In genomic region chr18:9047715-9048114, GRCh38 we compare ENCODE assay signal across 14 cellular contexts. TPM values are rescaled to one million over a fixed set of nuclear protein-coding genes. Genes with fewer than 3 reads are reported as not detected.
DNase-seq lines count a peak whose midpoint lies in the region; ATAC-seq, FAIRE-seq and TF ChIP-seq lines count a peak whose summit lies in the region.
"Had no signal": no experiment of that assay in that cellular context is flagged by ENCODE, and none has a peak within 500 bp of the region (broad histone marks: within the 10 kb centered on the region; RNA-seq: fewer than 3 reads in every experiment).

No MANE protein-coding gene starts in this region.

- intact Hi-C loops in K562 (cut with micrococcal nuclease) (no loop called here), psoas muscle (cut with DNase I) (no loop called here)

- ATAC-seq in K562 (no peak), psoas muscle (no peak), HG03045 (IDR thresholded peaks at IDR 0.05; ENCODE audit: unreplicated experiment) (no peak)

- H3K4me3 ChIP-seq in OCI-LY1 (ENCODE audit: low read depth, low read length, poor library complexity, severe bottlenecking) (no peak overlapping the region), K562 (no peak overlapping the region), psoas muscle (no peak overlapping the region)
- H3K4me3 ChIP-seq: BLaER1 had no signal

- H3K9ac ChIP-seq in OCI-LY1 (ENCODE audit: low read length) (no peak overlapping the region), K562 (ENCODE audit: insufficient read depth in 1 of 2, low read depth in 2 of 2, low read length in 2 of 2) (no peak overlapping the region)
- H3K9ac ChIP-seq: BLaER1 had no signal

- no peaks in the 10 kb centered on the region for H3F3A ChIP-seq in OCI-LY1 (ENCODE audit: insufficient read depth, low read length)

- H3K36me3 ChIP-seq in OCI-LY1 (ENCODE audit: insufficient read depth, low read length) (no peaks in the 10 kb centered on the region), K562 (ENCODE audit: control insufficient read depth, insufficient read depth, low read length) (no peaks in the 10 kb centered on the region), psoas muscle (ENCODE audit: insufficient read depth in 1 of 2, low read depth in 1 of 2) (no peaks in the 10 kb centered on the region)
- H3K36me3 ChIP-seq: BLaER1 had no signal

- no peak overlapping the region for H3K27ac ChIP-seq in OCI-LY1 (ENCODE audit: low read depth, low read length, poor library complexity, severe bottlenecking)
- H3K27ac ChIP-seq in K562 (ENCODE audit: extremely low read depth, low read depth, low read length): no peak overlapping the region
- no peak overlapping the region for H3K27ac ChIP-seq in psoas muscle
- H3K27ac ChIP-seq: BLaER1 had no signal

- H3K27me3 ChIP-seq in OCI-LY1 (ENCODE audit: insufficient read depth, low read length) (no peaks in the 10 kb centered on the region), K562 (ENCODE audit: control insufficient read depth in 2 of 2, insufficient read depth in 2 of 2, low read length in 2 of 2) (no peaks in the 10 kb centered on the region), psoas muscle (ENCODE audit: insufficient read depth in 3 of 3, low read length in 2 of 3) (no peaks in the 10 kb centered on the region)
- H3K27me3 ChIP-seq: BLaER1 had no signal

- TF ChIP-seq CTCF in OCI-LY1 (IDR thresholded peaks at IDR 0.05; ENCODE audit: low read length) (peak; percentile 35; the same call in 1 of the 2 replicates), K562 (IDR thresholded peaks at IDR 0.05 in 2 of 3, conservative IDR thresholded peaks at IDR 0.05 in 1 of 3; ENCODE audit: insufficient read depth in 2 of 3, low read depth in 1 of 3, low read length in 3 of 3) (no peak), psoas muscle (IDR thresholded peaks at IDR 0.05) (no peak)

- no peaks in the 10 kb centered on the region for H3K9me1 ChIP-seq in K562 (ENCODE audit: control insufficient read depth, insufficient read depth, low read length)

- no peaks in the 10 kb centered on the region for H3K79me2 ChIP-seq in OCI-LY1 (ENCODE audit: insufficient read depth, low read length)
- no peaks in the 10 kb centered on the region for H3K79me2 ChIP-seq in K562 (ENCODE audit: control insufficient read depth, insufficient read depth, low read length)

- BruUV-seq in K562 (replicated peaks; lab: Mats Ljungman, UMichigan): no TSS peak

- TF ChIP-seq POLR2A in K562 (conservative IDR thresholded peaks at IDR 0.05): no peak

- 68% methylated on average over 7 of the region's 7 CpGs for WGBS in K562 (ENCODE audit: insufficient coverage, low coverage, missing lambda C conversion rate)
- 75 to 88% (median 80%) methylated on average over 7 of the region's 7 CpGs for WGBS in psoas muscle, 3 donors

- H3K4me2 ChIP-seq in OCI-LY1 (ENCODE audit: low read length) (no peak overlapping the region), K562 (ENCODE audit: insufficient read depth, low read length) (no peak overlapping the region)
- H3K4me2 ChIP-seq: BLaER1 had no signal

- H3K4me1 ChIP-seq in OCI-LY1 (ENCODE audit: insufficient read depth, low read length, severe bottlenecking): no peaks in the 10 kb centered on the region
- peaks cover 0 to 3% of the 10 kb centered on the region in 2 experiments; a peak in 1 of 5 replicates for H3K4me1 ChIP-seq in K562 (replicated peaks in 1 of 2; ENCODE audit: control insufficient read depth in 2 of 2, insufficient read depth in 2 of 2, low read length in 2 of 2)
- no peaks in the 10 kb centered on the region for H3K4me1 ChIP-seq in psoas muscle
- H3K4me1 ChIP-seq: BLaER1 had no signal

- no peak for TF ChIP-seq EP300 in K562 (IDR thresholded peaks at IDR 0.05; ENCODE audit: low read length)

- H3K9me2 ChIP-seq in OCI-LY1 (ENCODE audit: low read depth, low read length): no peaks in the 10 kb centered on the region

- no peak for FAIRE-seq in K562 (lab: Jason Lieb, UNC)
- FAIRE-seq: A204.1, H1 had no signal

- in situ Hi-C loops in K562 (cut with MboI): no loop called here

- POLR2A ChIA-PET in K562 (lab: Yijun Ruan, JAX): interaction anchor here (0.9 to 1.3 kb wide), 2 partner anchors 10 kb away, joined by 3 to 4 read pairs; no protein-coding TSS in a partner anchor

- DNase-seq in K562 (ENCODE audit: extremely low read depth in 1 of 4, low spot score in 3 of 4) (no peak), fibroblast of gingiva (ENCODE audit: low read depth) (peak; percentile 3), psoas muscle (no peak)
- DNase-seq in effector CD4-positive, alpha-beta T cell: no peak
- DNase-seq: CD4-positive, alpha-beta memory T cell; DMS153; DMS79; GDM1; H9 had no signal

- TF ChIP-seq RAD21 in K562 (CRISPR knock-in tag; conservative IDR thresholded peaks at IDR 0.05 in 1 of 2, IDR thresholded peaks at IDR 0.05 in 1 of 2): no peak

- no peaks in the 10 kb centered on the region for H4K20me1 ChIP-seq in OCI-LY1 (ENCODE audit: insufficient read depth, low read length)
- H4K20me1 ChIP-seq in K562 (replicated peaks; ENCODE audit: control insufficient read depth, insufficient read depth, low read length): no peaks in the 10 kb centered on the region
- H4K20me1 ChIP-seq: BLaER1 had no signal

- H3K9me3 ChIP-seq in OCI-LY1 (ENCODE audit: low read length) (peaks cover 12% of the 10 kb centered on the region), K562 (replicated peaks; ENCODE audit: control insufficient read depth, insufficient read depth, low read depth, low read length) (peaks cover 22% of the 10 kb centered on the region), psoas muscle (no peaks in the 10 kb centered on the region)

- H2AFZ ChIP-seq in OCI-LY1 (ENCODE audit: low read length) (no peak overlapping the region), K562 (ENCODE audit: low read depth, low read length) (no peak overlapping the region)

- CTCF ChIA-PET in K562 (lab: Yijun Ruan, JAX; ENCODE audit: low intra/inter-chr PET ratio): no interaction called here

TF ChIP-seq in K562, 482 proteins besides CTCF, POLR2A, EP300 and RAD21:
- TF ChIP-seq PPARD (CRISPR knock-in tag; IDR thresholded peaks at IDR 0.05) (no peak), GABPA (tag; conservative IDR thresholded peaks at IDR 0.05; ENCODE audit: low read depth) (no peak), CEBPB (tag; IDR thresholded peaks at IDR 0.05) (peak; percentile 47), KDM1A (IDR thresholded peaks at IDR 0.05) (peak in 1 of 2 experiments; percentile 19; a peak in 1 of 4 replicates), PKNOX1 (IDR thresholded peaks at IDR 0.05) (no peak)

RNA-seq across cellular contexts. Expression of gene NDUFV2, which starts 54.8 kb away (rescaled TPM):
- total RNA-seq in K562 (2011; cell fraction: chromatin; rRNA removed; ENCODE audit: low replicate concordance): 122 and 367 TPM in 2 replicates
- total RNA-seq in K562 (2011; cell fraction: nucleolus; rRNA removed): 101 and 132 TPM in 2 replicates
- total RNA-seq in K562 (2011; cell fraction: nucleoplasm; rRNA removed): 250 and 347 TPM in 2 replicates
- total RNA-seq in K562 (2014; rRNA removed): 213 and 332 TPM in 2 replicates
- 378 and 409 TPM in 2 replicates for total RNA-seq in K562 (2014; rRNA removed; fragmentation: Illumina TruSeq; extraction: Trizol)
- total RNA-seq in K562 (2015; rRNA removed; fragmentation: Illumina TruSeq; extraction: Trizol): 341 and 397 TPM in 2 replicates
- total RNA-seq in K562 (2021): 302 and 312 TPM in 2 replicates
- polyA plus RNA-seq in K562 (2011; rRNA removed): 451 and 487 TPM in 2 replicates
- polyA plus RNA-seq in K562 (2011; cell fraction: cytosol; rRNA removed): 117 and 214 TPM in 2 replicates
- polyA plus RNA-seq in K562 (2011; cell fraction: nucleus; rRNA removed): 97.9 and 211 TPM in 2 replicates
- 263 and 279 TPM in 2 replicates for polyA plus RNA-seq in K562 (2012)
- polyA plus RNA-seq in K562 (2014; fragmentation: Illumina TruSeq; extraction: Trizol): 354 and 361 TPM in 2 replicates
- 100 to 1,000 TPM; 384 to 550 TPM for polyA plus RNA-seq in K562 (2014; fragmentation: Nextera tagmentation; extraction: Ambion mirVana)
- polyA plus RNA-seq in K562 (2014; rRNA removed): 389 and 437 TPM in 2 replicates
- polyA minus RNA-seq in K562 (2011; rRNA and poly(A)+ RNA removed): 148 and 223 TPM in 2 replicates
- polyA minus RNA-seq in K562 (2011; cell fraction: cytosol; rRNA and poly(A)+ RNA removed): 44.6 and 66.0 TPM in 2 replicates
- 155 and 334 TPM in 2 replicates for polyA minus RNA-seq in K562 (2011; cell fraction: nucleus; rRNA and poly(A)+ RNA removed)
- 100 to 1,000 TPM; 312 to 467 (median 328) TPM for total RNA-seq in psoas muscle
- 100 to 1,000 TPM; 451 to 565 (median 547) TPM for polyA plus RNA-seq in psoas muscle
